ENCODE assay signal across 38 cellular contexts in the genomic region with DNA sequence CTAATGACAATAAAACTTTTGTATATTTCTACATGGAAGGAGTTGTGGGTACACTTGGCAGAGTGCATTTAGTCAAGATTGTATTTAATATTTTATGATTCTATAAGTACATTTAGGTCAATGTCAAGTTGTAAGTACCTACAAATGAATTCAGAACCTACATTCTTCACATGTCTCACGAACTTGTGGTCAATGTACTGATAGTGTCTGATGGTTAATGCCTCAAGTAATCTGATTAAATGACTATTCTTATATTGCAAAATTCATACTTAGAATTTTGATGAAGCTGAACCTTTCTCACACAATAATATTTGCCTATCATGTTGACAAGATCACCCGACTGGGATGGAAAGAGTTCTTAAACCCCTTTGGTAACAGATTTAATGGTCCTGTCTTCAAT.
"Had no signal": no experiment of that assay in that cellular context is flagged by ENCODE, and none has a peak within 500 bp of the region (broad histone marks: within the 10 kb centered on the region; RNA-seq: fewer than 3 reads in every experiment).

No MANE protein-coding gene starts in this region.

- DNase-seq: activated effector memory CD4-positive, alpha-beta T cell treated with anti-CD3 and anti-CD28 coated beads, Interleukin-2, amount 50 U/mL, for 16 hours; activated gamma-delta T cell; activated gamma-delta T cell treated with Interleukin-2 at 50 U/mL for 16 hours; activated naive CD4-positive, alpha-beta T cell; activated naive CD4-positive, alpha-beta T cell treated with anti-CD3 and anti-CD28 coated beads for 36 hours; activated naive CD4-positive, alpha-beta T cell treated with anti-CD3 and anti-CD28 coated beads, Interleukin-2, amount 10 ng/mL, durations not matched to agents 7 days and 5 days; activated naive CD4-positive, alpha-beta T cell treated with anti-CD3 and anti-CD28 coated beads, Interleukin-2, amount 50 U/mL, for 16 hours; activated naive CD4-positive, alpha-beta T cell treated with Interleukin-2 at 50 U/mL for 16 hours; activated naive CD8-positive, alpha-beta T cell treated with anti-CD3 and anti-CD28 coated beads for 36 hours; activated naive CD8-positive, alpha-beta T cell treated with anti-CD3 and anti-CD28 coated beads, Interleukin-2, amount 10 ng/mL, durations not matched to agents 7 days and 5 days; activated naive CD8-positive, alpha-beta T cell treated with anti-CD3 and anti-CD28 coated beads, Interleukin-2, amount 50 U/mL, for 24 hours; activated T-cell treated with anti-CD3 and anti-CD28 coated beads, Interleukin-2, amount 50 U/mL, for 1 hour; activated T-cell treated with anti-CD3 and anti-CD28 coated beads, Interleukin-2, amount 50 U/mL, for 24 hours; activated T-cell treated with anti-CD3 and anti-CD28 coated beads, Interleukin-2, amount 50 U/mL, for 4 hours; activated T-cell treated with anti-CD3 and anti-CD28 coated beads, Interleukin-2, amount 50 U/mL, for 48 hours; activated T-cell treated with anti-CD3 and anti-CD28 coated beads, Interleukin-2, amount 50 U/mL, for 72 hours; adrenal gland; amniotic stem cell; amygdala; anterior cingulate cortex; aorta; body of pancreas; brain microvascular endothelial cell; central memory CD4-positive, alpha-beta T cell; cerebellar nuclear complex had no signal

- FAIRE-seq: astrocyte, bronchial epithelial cell had no signal

- H3K27ac Mint-ChIP-seq: activated naive CD4-positive, alpha-beta T cell treated with anti-CD3 and anti-CD28 coated beads for 36 hours; activated naive CD4-positive, alpha-beta T cell treated with anti-CD3 and anti-CD28 coated beads, Interleukin-2, amount 10 ng/mL, durations not matched to agents 7 days and 5 days; activated naive CD4-positive, alpha-beta T cell treated with anti-CD3 and anti-CD28 coated beads, Interleukin-2, amount 50 U/mL, for 24 hours; activated naive CD4-positive, alpha-beta T cell treated with anti-CD3 and anti-CD28 coated beads, Interleukin-2, amount 50 U/mL, for 72 hours; activated naive CD8-positive, alpha-beta T cell; activated naive CD8-positive, alpha-beta T cell treated with anti-CD3 and anti-CD28 coated beads for 36 hours; activated naive CD8-positive, alpha-beta T cell treated with anti-CD3 and anti-CD28 coated beads, Interleukin-2, amount 10 ng/mL, durations not matched to agents 7 days and 5 days; activated naive CD8-positive, alpha-beta T cell treated with anti-CD3 and anti-CD28 coated beads, Interleukin-2, amount 50 U/mL, for 24 hours; activated T-cell treated with anti-CD3 and anti-CD28 coated beads, Interleukin-2, amount 50 U/mL, for 24 hours; activated T-cell treated with anti-CD3 and anti-CD28 coated beads, Interleukin-2, amount 50 U/mL, for 72 hours; activated T-helper 1 cell treated with anti-CD3 and anti-CD28 coated beads, Interleukin-12 subunit alpha, Interleukin-12 subunit beta, Interleukin-2, Interleukin-4 antibody, amounts not matched to agents 30 ng/mL and 10 ng/mL and 1 ng/mL, durations not matched to agents 14 hours and 24 hours and 36 hours; activated T-helper 17 cell treated with anti-CD3 and anti-CD28 coated beads, Interleukin-2, amount 50 U/mL, for 72 hours; activated T-helper 2 cell treated with anti-CD3 and anti-CD28 coated beads, Interferon-gamma antibody, Interleukin-2, Interleukin-4, amounts not matched to agents 10 μg/mL and 5 μg/mL and 100 μg/mL, durations not matched to agents 14 hours and 24 hours and 36 hours; brain had no signal

- H3K4me3 ChIP-seq: adrenal gland, ascending aorta, body of pancreas, breast epithelium, cardiac muscle cell had no signal

- H3K4me1 Mint-ChIP-seq: activated naive CD4-positive, alpha-beta T cell treated with anti-CD3 and anti-CD28 coated beads, Interleukin-2, amount 10 ng/mL, durations not matched to agents 7 days and 5 days; activated naive CD4-positive, alpha-beta T cell treated with anti-CD3 and anti-CD28 coated beads, Interleukin-2, amount 50 U/mL, for 24 hours; activated naive CD8-positive, alpha-beta T cell treated with anti-CD3 and anti-CD28 coated beads for 36 hours; activated naive CD8-positive, alpha-beta T cell treated with anti-CD3 and anti-CD28 coated beads, Interleukin-2, amount 10 ng/mL, durations not matched to agents 7 days and 5 days; activated naive CD8-positive, alpha-beta T cell treated with anti-CD3 and anti-CD28 coated beads, Interleukin-2, amount 50 U/mL, for 24 hours; activated T-helper 17 cell treated with anti-CD3 and anti-CD28 coated beads, Interleukin-2, amount 50 U/mL, for 72 hours; central memory CD8-positive, alpha-beta T cell had no signal

- H3K4me3 Mint-ChIP-seq: activated naive CD4-positive, alpha-beta T cell treated with anti-CD3 and anti-CD28 coated beads for 36 hours; activated naive CD4-positive, alpha-beta T cell treated with anti-CD3 and anti-CD28 coated beads, Interleukin-2, amount 10 ng/mL, durations not matched to agents 7 days and 5 days; activated naive CD4-positive, alpha-beta T cell treated with anti-CD3 and anti-CD28 coated beads, Interleukin-2, amount 50 U/mL, for 24 hours; activated naive CD8-positive, alpha-beta T cell; activated naive CD8-positive, alpha-beta T cell treated with anti-CD3 and anti-CD28 coated beads for 36 hours; activated naive CD8-positive, alpha-beta T cell treated with anti-CD3 and anti-CD28 coated beads, Interleukin-2, amount 10 ng/mL, durations not matched to agents 7 days and 5 days; activated naive CD8-positive, alpha-beta T cell treated with anti-CD3 and anti-CD28 coated beads, Interleukin-2, amount 50 U/mL, for 24 hours; activated T-cell treated with anti-CD3 and anti-CD28 coated beads, Interleukin-2, amount 50 U/mL, for 24 hours; activated T-cell treated with anti-CD3 and anti-CD28 coated beads, Interleukin-2, amount 50 U/mL, for 4 hours; activated T-cell treated with anti-CD3 and anti-CD28 coated beads, Interleukin-2, amount 50 U/mL, for 72 hours; activated T-helper 1 cell treated with anti-CD3 and anti-CD28 coated beads, Interleukin-12 subunit alpha, Interleukin-12 subunit beta, Interleukin-2, Interleukin-4 antibody, amounts not matched to agents 30 ng/mL and 10 ng/mL and 1 ng/mL, durations not matched to agents 14 hours and 24 hours and 36 hours; activated T-helper 17 cell treated with anti-CD3 and anti-CD28 coated beads, Interleukin-2, amount 50 U/mL, for 72 hours; brain; central memory CD8-positive, alpha-beta T cell had no signal

- ATAC-seq: activated naive CD4-positive, alpha-beta T cell treated with anti-CD3 and anti-CD28 coated beads, Interleukin-2, amount 50 U/mL, for 72 hours; activated naive CD8-positive, alpha-beta T cell treated with anti-CD3 and anti-CD28 coated beads, Interleukin-2, amount 50 U/mL, for 24 hours; activated T-cell treated with anti-CD3 and anti-CD28 coated beads, Interleukin-2, amount 50 U/mL, for 4 hours; activated T-cell treated with anti-CD3 and anti-CD28 coated beads, Interleukin-2, amount 50 U/mL, for 72 hours; activated T-helper 17 cell treated with anti-CD3 and anti-CD28 coated beads, Interleukin-2, amount 50 U/mL, for 72 hours; body of pancreas had no signal

- H3K9me3 ChIP-seq: adrenal gland, ascending aorta, body of pancreas, breast epithelium had no signal

- H3K27me3 Mint-ChIP-seq: activated naive CD4-positive, alpha-beta T cell treated with anti-CD3 and anti-CD28 coated beads, Interleukin-2, amount 10 ng/mL, durations not matched to agents 7 days and 5 days; activated naive CD4-positive, alpha-beta T cell treated with anti-CD3 and anti-CD28 coated beads, Interleukin-2, amount 50 U/mL, for 24 hours; activated naive CD8-positive, alpha-beta T cell; activated naive CD8-positive, alpha-beta T cell treated with anti-CD3 and anti-CD28 coated beads for 36 hours; activated naive CD8-positive, alpha-beta T cell treated with anti-CD3 and anti-CD28 coated beads, Interleukin-2, amount 10 ng/mL, durations not matched to agents 7 days and 5 days; activated naive CD8-positive, alpha-beta T cell treated with anti-CD3 and anti-CD28 coated beads, Interleukin-2, amount 50 U/mL, for 24 hours; activated T-cell treated with anti-CD3 and anti-CD28 coated beads, Interleukin-2, amount 50 U/mL, for 24 hours; brain; central memory CD8-positive, alpha-beta T cell had no signal

- H3K36me3 Mint-ChIP-seq: activated naive CD4-positive, alpha-beta T cell treated with anti-CD3 and anti-CD28 coated beads, Interleukin-2, amount 10 ng/mL, durations not matched to agents 7 days and 5 days; activated naive CD4-positive, alpha-beta T cell treated with anti-CD3 and anti-CD28 coated beads, Interleukin-2, amount 50 U/mL, for 24 hours; activated naive CD4-positive, alpha-beta T cell treated with anti-CD3 and anti-CD28 coated beads, Interleukin-2, amount 50 U/mL, for 72 hours; activated naive CD8-positive, alpha-beta T cell; activated naive CD8-positive, alpha-beta T cell treated with anti-CD3 and anti-CD28 coated beads for 36 hours; activated naive CD8-positive, alpha-beta T cell treated with anti-CD3 and anti-CD28 coated beads, Interleukin-2, amount 10 ng/mL, durations not matched to agents 7 days and 5 days had no signal
